Comparison of ENCODE assay signal across 13 cellular contexts in the genomic region with DNA sequence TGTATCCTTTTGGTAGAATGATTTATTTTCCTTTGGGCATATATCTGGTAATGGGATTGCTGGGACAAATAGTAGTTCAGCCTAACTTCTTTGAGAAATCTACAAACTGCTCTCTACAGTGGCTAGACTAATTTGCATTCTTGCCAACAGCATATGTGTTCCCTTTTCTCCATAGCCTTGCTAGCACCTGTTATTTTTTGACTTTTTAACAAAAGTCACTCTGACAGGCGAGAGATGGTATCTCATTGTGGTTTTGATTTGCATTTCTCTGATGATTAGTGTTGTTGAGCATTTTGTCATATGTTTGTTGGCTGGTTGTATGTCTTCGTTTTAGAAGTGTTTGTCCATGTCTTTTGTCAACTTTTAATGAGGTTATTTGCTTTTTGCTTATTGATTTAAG.
DNase-seq lines count a peak whose midpoint lies in the region; ATAC-seq and TF ChIP-seq lines count a peak whose summit lies in the region.
"Had no signal": no experiment of that assay in that cellular context is flagged by ENCODE, and none has a peak within 500 bp of the region (broad histone marks: within the 10 kb centered on the region; RNA-seq: fewer than 3 reads in every experiment).

No MANE protein-coding gene starts in this region.

- H3K79me2 ChIP-seq in osteoblast (ENCODE audit: insufficient read depth, low read length), result no peaks in the 10 kb centered on the region

- no peak overlapping the region for H3K4me2 ChIP-seq in osteoblast (ENCODE audit: insufficient read depth, low read length)

- H3K27me3 ChIP-seq in osteoblast (ENCODE audit: insufficient read depth, low read length), result no peaks in the 10 kb centered on the region
- H3K27me3 ChIP-seq: gastrocnemius medialis, pancreas, SJSA1 had no signal

- TF ChIP-seq CTCF in GM12864 (IDR thresholded peaks at IDR 0.05; ENCODE audit: low read depth, low read length, missing control alignments), result no peak
- TF ChIP-seq CTCF in osteoblast (IDR thresholded peaks at IDR 0.05; ENCODE audit: extremely low read depth, low read depth, low read length), result no peak

- DNase-seq in GM12864 (ENCODE audit: low read depth) (peak; percentile 43), cerebellum (ENCODE audit: low spot score) (no peak), caudate nucleus (lab: John Stamatoyannopoulos, UW) (no peak), osteoblast (ENCODE audit: insufficient read length, low spot score, missing footprints) (no peak), mucosa of gallbladder (ENCODE audit: low spot score) (no peak)
- DNase-seq: activated naive CD4-positive, alpha-beta T cell treated with anti-CD3 and anti-CD28 coated beads, Interleukin-2, amount 10 ng/mL, durations not matched to agents 7 days and 5 days; gastrocnemius medialis; pancreas; stimulated activated CD8-positive, alpha-beta memory T cell treated with anti-CD3 and anti-CD28 coated beads, Interleukin-4, amount 100 ng/mL, for 48 hours had no signal

- peak; percentile 81 for ATAC-seq in GM19397 (IDR thresholded peaks at IDR 0.05; ENCODE audit: unreplicated experiment)
- peak; percentile 73 for ATAC-seq in HG02763 (IDR thresholded peaks at IDR 0.05; ENCODE audit: unreplicated experiment)
- ATAC-seq in HG03439 (IDR thresholded peaks at IDR 0.05; ENCODE audit: unreplicated experiment), result peak; percentile 62
- ATAC-seq: gastrocnemius medialis, pancreas had no signal

- no peaks in the 10 kb centered on the region for H3K36me3 ChIP-seq in osteoblast (ENCODE audit: insufficient read depth, low read length)
- H3K36me3 ChIP-seq: gastrocnemius medialis, pancreas, SJSA1 had no signal

- no peaks in the 10 kb centered on the region for H3K4me1 ChIP-seq in osteoblast (ENCODE audit: insufficient read depth, low read length)
- H3K4me1 ChIP-seq: gastrocnemius medialis, pancreas, SJSA1 had no signal

- H3K4me3 ChIP-seq in GM12864 (ENCODE audit: low read depth, low read length), result no peak overlapping the region
- H3K4me3 ChIP-seq in osteoblast (ENCODE audit: insufficient read depth, low read length), result no peak overlapping the region
- H3K4me3 ChIP-seq: gastrocnemius medialis, pancreas, SJSA1 had no signal

- H2AFZ ChIP-seq in osteoblast (ENCODE audit: low read length), result no peak overlapping the region

- H3K9me3 ChIP-seq in osteoblast (ENCODE audit: low read depth, low read length), result no peaks in the 10 kb centered on the region
- H3K9me3 ChIP-seq: gastrocnemius medialis, pancreas, SJSA1 had no signal

- H4K20me1 ChIP-seq in osteoblast (ENCODE audit: insufficient read depth, low read length), result no peaks in the 10 kb centered on the region

- H3K27ac ChIP-seq in caudate nucleus (ENCODE audit: low read depth, low read length) (no peak overlapping the region), osteoblast (ENCODE audit: low read depth, low read length) (no peak overlapping the region)
- H3K27ac ChIP-seq: gastrocnemius medialis, pancreas, SJSA1 had no signal
